ENCODE assay signal across 8 cellular contexts in the genomic region with DNA sequence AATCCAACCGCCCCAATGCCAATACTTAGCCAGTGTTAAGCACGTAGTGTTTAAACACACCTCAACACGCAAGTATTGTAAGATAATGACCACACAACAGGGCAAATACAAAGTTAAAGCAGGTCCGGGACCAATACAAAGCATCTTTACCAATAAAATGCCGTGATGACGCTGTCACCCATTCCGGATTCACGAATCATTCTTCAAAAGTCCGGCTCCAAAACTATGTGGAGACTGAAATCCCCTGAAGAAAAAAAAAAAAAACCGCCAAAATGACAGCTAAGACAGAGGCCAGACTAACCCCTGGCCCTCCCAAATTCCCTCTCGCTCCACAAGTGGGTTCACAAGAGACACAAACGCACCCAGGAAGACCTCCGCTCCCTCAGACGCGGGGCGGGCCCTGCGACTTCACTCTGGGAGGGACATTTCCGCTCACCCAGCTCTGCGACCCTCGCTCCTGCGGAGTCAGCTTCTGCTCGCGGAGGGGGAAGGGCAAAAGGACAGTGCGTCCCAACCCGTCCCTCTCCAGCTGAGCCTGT. TPM values are rescaled to one million over a fixed set of nuclear protein-coding genes. Genes with fewer than 3 reads are reported as not detected.
DNase-seq lines count a peak whose midpoint lies in the region; ATAC-seq lines count a peak whose summit lies in the region.

No MANE protein-coding gene starts in this region.

- H3K4me1 Mint-ChIP-seq in central memory CD8-positive, alpha-beta T cell, result peaks cover 43% of the 10 kb centered on the region
- peaks cover 31 to 68% (median 49%) of the 10 kb centered on the region in 7 donors for H3K4me1 Mint-ChIP-seq in naive thymus-derived CD4-positive, alpha-beta T cell

- peaks cover 10% of the 10 kb centered on the region for H3K36me3 Mint-ChIP-seq in central memory CD8-positive, alpha-beta T cell (ENCODE audit: insufficient read depth)
- peaks cover 0 to 16% (median under 1%) of the 10 kb centered on the region in 5 donors for H3K36me3 Mint-ChIP-seq in naive thymus-derived CD4-positive, alpha-beta T cell

- peak overlapping the region; percentile 97 for H3K4me3 ChIP-seq in HUES48 (ENCODE audit: low read depth, low read length)
- H3K4me3 ChIP-seq in naive thymus-derived CD4-positive, alpha-beta T cell (ENCODE audit: low read length), result peak overlapping the region; percentile 99

- H3K9me3 ChIP-seq in HUES48 (ENCODE audit: control insufficient read depth, insufficient read depth, low read length), result no peaks in the 10 kb centered on the region
- no peaks in the 10 kb centered on the region for H3K9me3 ChIP-seq in naive thymus-derived CD4-positive, alpha-beta T cell (ENCODE audit: control insufficient read depth in 2 of 3, low read length in 3 of 3)

- no peaks in the 10 kb centered on the region for H3K27me3 Mint-ChIP-seq in central memory CD8-positive, alpha-beta T cell
- H3K27me3 Mint-ChIP-seq in naive thymus-derived CD4-positive, alpha-beta T cell, result no peaks in the 10 kb centered on the region

- H3K4me3 Mint-ChIP-seq in central memory CD8-positive, alpha-beta T cell, result peak overlapping the region; percentile 95
- H3K4me3 Mint-ChIP-seq in naive thymus-derived CD4-positive, alpha-beta T cell, result peak overlapping the region; percentile 87 to 99 (median 94)

- H3K27ac ChIP-seq in HUES48 (ENCODE audit: low read depth, low read length), result peak overlapping the region; percentile 100
- H3K27ac ChIP-seq in naive thymus-derived CD4-positive, alpha-beta T cell (ENCODE audit: low read depth, low read length), result peak overlapping the region; percentile 80

- H3K36me3 ChIP-seq in HUES48 (ENCODE audit: control insufficient read depth, insufficient read depth, low read length), result peaks cover 29% of the 10 kb centered on the region
- peaks cover 0 to 10% (median 0%) of the 10 kb centered on the region in 3 experiments for H3K36me3 ChIP-seq in naive thymus-derived CD4-positive, alpha-beta T cell (ENCODE audit: control insufficient read depth in 2 of 3, insufficient read depth in 3 of 3, low read length in 3 of 3)

- H3K9me3 Mint-ChIP-seq in central memory CD8-positive, alpha-beta T cell, result no peaks in the 10 kb centered on the region
- no peaks in the 10 kb centered on the region for H3K9me3 Mint-ChIP-seq in naive thymus-derived CD4-positive, alpha-beta T cell

- peak overlapping the region; percentile 86 for H3K27ac Mint-ChIP-seq in central memory CD8-positive, alpha-beta T cell (ENCODE audit: low read depth)
- H3K27ac Mint-ChIP-seq in naive thymus-derived CD4-positive, alpha-beta T cell, result peak overlapping the region; percentile 91 to 98 (median 96)

- peak; percentile 39 for ATAC-seq in GM21390 (IDR thresholded peaks at IDR 0.05; ENCODE audit: unreplicated experiment)
- ATAC-seq in central memory CD8-positive, alpha-beta T cell (replicated peaks; ENCODE audit: extremely low read depth, poor library complexity, severe bottlenecking), result peak; percentile 5
- peak; percentile 15 for ATAC-seq in naive thymus-derived CD4-positive, alpha-beta T cell

- CTCF ChIA-PET in naive thymus-derived CD4-positive, alpha-beta T cell (lab: Charles Lee), result interaction anchor here (0.5 to 4.3 kb wide), 6 partner anchors 221 to 1080 kb away, joined by 3 to 36 read pairs (median 4); a partner anchor contains a TSS

- POLR2A ChIA-PET in naive thymus-derived CD4-positive, alpha-beta T cell (lab: Charles Lee), result interaction anchor here (0.6 to 2.6 kb wide), 10 partner anchors 42 to 1139 kb away, joined by 3 to 28 read pairs (median 6); a partner anchor contains a TSS

- peak; percentile 32 for DNase-seq in DMS79 treated with DMSO at 0.1 percent for 48 hours (lab: John Stamatoyannopoulos, UW)
- peak in 1 of 2 donors; percentile 20 for DNase-seq in central memory CD8-positive, alpha-beta T cell (ENCODE audit: low spot score in 2 of 2)
- peak in 2 of 9 donors; percentile 0 to 4 for DNase-seq in naive thymus-derived CD4-positive, alpha-beta T cell
- no peak for DNase-seq in NCI-H446 treated with DMSO at 0.1 percent for 48 hours (lab: John Stamatoyannopoulos, UW)
- DNase-seq in COLO829 (ENCODE audit: low spot score), result no peak
- DNase-seq in DMS114 treated with DMSO at 0.1 percent for 48 hours (lab: John Stamatoyannopoulos, UW; ENCODE audit: unreplicated experiment), result no peak

- intact Hi-C loops in naive thymus-derived CD4-positive, alpha-beta T cell (cut with micrococcal nuclease), result loop anchor here (1.0 to 10.0 kb wide), 18 partner anchors 44 to 1292 kb away; a partner anchor contains a TSS

- peak overlapping the region; percentile 98 for H3K9ac ChIP-seq in HUES48 (ENCODE audit: low read depth, low read length)

- H3K4me1 ChIP-seq in HUES48 (ENCODE audit: control insufficient read depth, insufficient read depth, low read length), result peaks cover 4% of the 10 kb centered on the region; the same call in 1 of the 2 replicates
- peaks cover 10 to 14% of the 10 kb centered on the region in 2 donors for H3K4me1 ChIP-seq in naive thymus-derived CD4-positive, alpha-beta T cell (ENCODE audit: control insufficient read depth in 2 of 2, insufficient read depth in 2 of 2, low read length in 2 of 2)

- no peaks in the 10 kb centered on the region for H3K27me3 ChIP-seq in HUES48 (ENCODE audit: control insufficient read depth, insufficient read depth, low read length)
- no peaks in the 10 kb centered on the region for H3K27me3 ChIP-seq in naive thymus-derived CD4-positive, alpha-beta T cell (ENCODE audit: control insufficient read depth in 2 of 2, insufficient read depth in 2 of 2, low read length in 2 of 2)

RNA-seq across cellular contexts. Expression of a gene that starts 0.6 kb away (rescaled TPM):
- total RNA-seq in naive thymus-derived CD4-positive, alpha-beta T cell, result 10 to 100 TPM in 3 of 5 experiments, 1 to 10 TPM in 2; 3.6 to 26.0 (median 13.5) TPM
- 10 to 100 TPM in 1 of 2 donors, 1 to 10 TPM in 1; 9.2 to 13.2 TPM for polyA plus RNA-seq in naive thymus-derived CD4-positive, alpha-beta T cell

RNA-seq across cellular contexts. Expression of a gene that starts 0.8 kb away (rescaled TPM):
- total RNA-seq in naive thymus-derived CD4-positive, alpha-beta T cell, result 10 to 100 TPM in 2 of 5 experiments, 1 to 10 TPM in 3; 5.2 to 25.1 (median 9.5) TPM
- 1 to 10 TPM; 5.1 to 6.9 TPM for polyA plus RNA-seq in naive thymus-derived CD4-positive, alpha-beta T cell

RNA-seq across cellular contexts. Expression of a gene that starts 43.9 kb away (rescaled TPM):
- 100 to 1,000 TPM; 371 to 954 (median 885) TPM for total RNA-seq in naive thymus-derived CD4-positive, alpha-beta T cell
- 100 to 1,000 TPM; 493 to 676 TPM for polyA plus RNA-seq in naive thymus-derived CD4-positive, alpha-beta T cell

RNA-seq across cellular contexts. Expression of a gene that starts 44.3 kb away (rescaled TPM):
- total RNA-seq in naive thymus-derived CD4-positive, alpha-beta T cell, result 10 to 100 TPM; 12.7 to 30.3 (median 21.7) TPM
- polyA plus RNA-seq in naive thymus-derived CD4-positive, alpha-beta T cell, result 1 to 10 TPM; 2.1 to 3.2 TPM
